Comparison of ENCODE assay signal across 8 cellular contexts in the genomic region with DNA sequence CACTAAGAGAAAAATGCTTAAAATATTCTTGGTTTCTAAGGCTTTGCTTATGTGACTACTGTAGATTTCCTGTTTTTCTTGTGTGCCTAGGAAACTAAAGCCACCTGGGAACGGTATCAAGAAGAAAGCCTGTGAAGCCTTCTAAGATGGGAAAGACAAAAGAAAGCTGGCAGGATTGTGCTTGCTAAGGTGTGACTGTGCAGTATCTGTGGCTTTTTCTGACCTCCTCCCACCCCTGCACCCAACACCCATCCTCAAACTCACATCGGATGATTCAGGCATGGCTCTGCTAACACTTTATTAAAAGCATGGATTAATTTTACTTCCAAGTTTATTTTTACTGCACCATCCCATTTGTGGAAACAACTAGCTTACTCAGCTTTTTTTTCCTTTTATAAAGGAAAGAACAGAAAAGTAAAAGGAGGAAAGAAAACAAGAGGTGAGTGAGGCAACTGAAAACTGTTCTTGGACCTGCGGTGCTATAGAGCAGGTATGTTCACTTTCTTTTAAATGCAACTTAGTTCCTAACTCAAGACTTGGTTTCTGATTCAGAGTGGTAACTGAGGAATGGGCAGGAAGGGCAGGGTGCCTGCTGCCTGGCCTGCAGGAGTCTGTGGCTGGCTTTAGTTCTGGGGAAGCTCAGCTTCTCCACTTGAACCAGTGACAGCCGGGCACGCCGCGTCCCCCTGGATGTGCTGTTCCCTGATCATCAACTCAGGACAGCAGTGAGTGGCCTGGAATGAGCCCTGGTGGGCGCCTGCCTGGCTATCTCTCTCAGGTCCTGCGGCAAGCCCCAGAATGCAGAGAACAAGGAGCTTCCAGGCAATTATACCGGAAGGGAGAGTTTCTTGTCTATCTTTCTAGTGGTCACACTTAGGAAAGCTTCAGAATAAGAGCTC. TPM values are rescaled to one million over a fixed set of nuclear protein-coding genes. Genes with fewer than 3 reads are reported as not detected.
DNase-seq lines count a peak whose midpoint lies in the region; ATAC-seq and TF ChIP-seq lines count a peak whose summit lies in the region.

A gene with protein sequence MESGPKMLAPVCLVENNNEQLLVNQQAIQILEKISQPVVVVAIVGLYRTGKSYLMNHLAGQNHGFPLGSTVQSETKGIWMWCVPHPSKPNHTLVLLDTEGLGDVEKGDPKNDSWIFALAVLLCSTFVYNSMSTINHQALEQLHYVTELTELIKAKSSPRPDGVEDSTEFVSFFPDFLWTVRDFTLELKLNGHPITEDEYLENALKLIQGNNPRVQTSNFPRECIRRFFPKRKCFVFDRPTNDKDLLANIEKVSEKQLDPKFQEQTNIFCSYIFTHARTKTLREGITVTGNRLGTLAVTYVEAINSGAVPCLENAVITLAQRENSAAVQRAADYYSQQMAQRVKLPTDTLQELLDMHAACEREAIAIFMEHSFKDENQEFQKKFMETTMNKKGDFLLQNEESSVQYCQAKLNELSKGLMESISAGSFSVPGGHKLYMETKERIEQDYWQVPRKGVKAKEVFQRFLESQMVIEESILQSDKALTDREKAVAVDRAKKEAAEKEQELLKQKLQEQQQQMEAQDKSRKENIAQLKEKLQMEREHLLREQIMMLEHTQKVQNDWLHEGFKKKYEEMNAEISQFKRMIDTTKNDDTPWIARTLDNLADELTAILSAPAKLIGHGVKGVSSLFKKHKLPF (plus strand): TSS at position 422 of the 899 bp plus-strand sequence. CDS start 4,493 bp downstream, outside the sequence.

- H3K27ac ChIP-seq in RWPE1 (peak within 1 kb of the TSS; percentile 54), left ventricle myocardium inferior (replicated peaks) (peak within 1 kb of the TSS; percentile 57), Peyer's patch (no peak within 1 kb of the TSS)

- ATAC-seq in GM21529 (IDR thresholded peaks at IDR 0.05; ENCODE audit: unreplicated experiment) = peak; percentile 29

- H3K4me1 ChIP-seq in left ventricle myocardium inferior (peaks cover 16% of the 10 kb centered on the region), Peyer's patch (no peaks in the 10 kb centered on the region)

- H3K4me1 Mint-ChIP-seq in CD14-positive monocyte = peaks cover 6% of the 10 kb centered on the region

- H3K4me3 Mint-ChIP-seq in CD14-positive monocyte = no peak within 1 kb of the TSS

- no peaks in the 10 kb centered on the region for H3K36me3 Mint-ChIP-seq in CD14-positive monocyte

- H3K9me3 Mint-ChIP-seq in CD14-positive monocyte = no peaks in the 10 kb centered on the region

- TF ChIP-seq POLR2A in Peyer's patch (IDR thresholded peaks at IDR 0.05) = no peak

- intact Hi-C loops in left ventricle myocardium inferior (cut with micrococcal nuclease) = no loop called here
- intact Hi-C loops in CD14-positive monocyte (cut with micrococcal nuclease) = loop anchor here in 1 of 2 donors (5.0 kb wide), 1 partner anchor 367 kb away; no protein-coding TSS in a partner anchor

- no peak within 1 kb of the TSS for H3K4me3 ChIP-seq in left ventricle myocardium inferior
- H3K4me3 ChIP-seq in Peyer's patch = no peak within 1 kb of the TSS

- no peak for TF ChIP-seq CTCF in RWPE1 (conservative IDR thresholded peaks at IDR 0.05; ENCODE audit: low read depth)
- no peak for TF ChIP-seq CTCF in left ventricle myocardium inferior (IDR thresholded peaks at IDR 0.05; ENCODE audit: borderline replicate concordance)
- no peak for TF ChIP-seq CTCF in Peyer's patch (IDR thresholded peaks at IDR 0.05)
- TF ChIP-seq CTCF in CD14-positive monocyte (IDR thresholded peaks at IDR 0.05) = no peak

- peak within 1 kb of the TSS in 3 of 7 donors; percentile 4 to 46 (median 33) for H3K27ac Mint-ChIP-seq in CD14-positive monocyte

- POLR2A ChIA-PET in RWPE1 (lab: Yijun Ruan, JAX; ENCODE audit: low non-redundant PET) = no interaction called here

- DNase-seq in Daoy (ENCODE audit: low read depth) (peak; percentile 50), RWPE1 (ENCODE audit: low spot score) (peak; percentile 32), left ventricle myocardium inferior (peak; percentile 38), RKO (ENCODE audit: low spot score) (no peak), Peyer's patch (no peak), CD14-positive monocyte (ENCODE audit: low spot score) (no peak), T-helper 9 cell (no peak)

- H3K27me3 ChIP-seq in left ventricle myocardium inferior (ENCODE audit: low read depth) = no peaks in the 10 kb centered on the region
- H3K27me3 ChIP-seq in Peyer's patch = no peaks in the 10 kb centered on the region

- CTCF ChIA-PET in RWPE1 (lab: Yijun Ruan, JAX) = no interaction called here

- H3K9me3 ChIP-seq in left ventricle myocardium inferior (replicated peaks) (no peaks in the 10 kb centered on the region), Peyer's patch (no peaks in the 10 kb centered on the region)

- H3K27me3 Mint-ChIP-seq in CD14-positive monocyte (ENCODE audit: low read depth in 3 of 3) = no peaks in the 10 kb centered on the region

- H3K36me3 ChIP-seq in left ventricle myocardium inferior = no peaks in the 10 kb centered on the region
- H3K36me3 ChIP-seq in Peyer's patch = no peaks in the 10 kb centered on the region

RNA-seq across cellular contexts. Expression of the gene that starts here (rescaled TPM):
- total RNA-seq in Daoy (2014; rRNA removed; shearing (Covaris generic)) = 0.11 TPM in 1 of 2 replicates, not detected in the other
- 0.08 TPM for total RNA-seq in left ventricle myocardium inferior
- total RNA-seq in Peyer's patch = not detected
- not detected for polyA plus RNA-seq in CD14-positive monocyte

Comparison
In these comparisons a context has a peak if more than half of its experiments do, and no peak if none do; other contexts are left out.
1. Peak in DNase-seq in Daoy; RNA of the gene not detected or under 1 TPM.
2. Peak in DNase-seq and H3K27ac ChIP-seq in left ventricle myocardium inferior; RNA of the gene not detected or under 1 TPM.